36 cellular contexts compared by ENCODE assay signal in the genomic region with DNA sequence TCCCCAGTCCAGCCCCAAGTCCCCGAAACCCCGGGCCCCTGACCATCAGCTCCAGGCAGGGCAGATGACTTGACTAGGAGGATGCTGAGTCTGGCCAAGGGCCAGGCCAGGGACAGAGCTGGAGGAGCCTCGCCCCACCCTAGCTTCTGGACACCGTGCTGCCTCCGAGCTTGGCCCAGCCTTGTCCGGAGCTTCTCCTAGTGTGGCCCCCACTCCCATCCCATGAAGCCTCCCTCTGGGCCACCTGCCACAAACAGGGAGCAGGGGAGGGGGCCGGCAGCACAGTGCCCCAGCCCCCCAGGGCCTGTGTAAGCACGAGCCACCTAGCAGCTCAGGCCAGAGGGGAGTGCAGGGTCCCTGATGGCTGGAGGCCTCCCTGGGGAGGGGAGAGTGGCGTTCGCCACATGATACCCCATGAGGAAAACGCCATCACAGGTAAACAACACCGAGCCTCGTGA. TPM values are rescaled to one million over a fixed set of nuclear protein-coding genes. Genes with fewer than 3 reads are reported as not detected.
"Had no signal": no experiment of that assay in that cellular context is flagged by ENCODE, and none has a peak within 500 bp of the region (broad histone marks: within the 10 kb centered on the region; RNA-seq: fewer than 3 reads in every experiment).

No MANE protein-coding gene starts in this region.

- H3K4me3 ChIP-seq: Peyer's patch had no signal

- H3K9me3 Mint-ChIP-seq: activated CD4-positive, alpha-beta memory T cell treated with anti-CD3 and anti-CD28 coated beads, Interleukin-2, amount 10 ng/mL, durations not matched to agents 7 days and 5 days; activated naive CD8-positive, alpha-beta T cell treated with anti-CD3 and anti-CD28 coated beads for 36 hours; T-cell had no signal

- ATAC-seq: activated CD8-positive, alpha-beta memory T cell treated with anti-CD3 and anti-CD28 coated beads, Interleukin-2, amount 10 ng/mL, durations not matched to agents 7 days and 5 days; activated T-helper 17 cell treated with anti-CD3 and anti-CD28 coated beads, Interleukin-2, amount 50 U/mL, for 72 hours; PC-3; T-cell; T-helper 17 cell had no signal

- H3K9me3 ChIP-seq: Peyer's patch had no signal

- H3K36me3 Mint-ChIP-seq: activated CD8-positive, alpha-beta memory T cell treated with anti-CD3 and anti-CD28 coated beads, Interleukin-2, amount 10 ng/mL, durations not matched to agents 7 days and 5 days; activated naive CD8-positive, alpha-beta T cell treated with anti-CD3 and anti-CD28 coated beads for 36 hours; T-cell had no signal

- DNase-seq: activated CD4-positive, alpha-beta memory T cell treated with anti-CD3 and anti-CD28 coated beads, Interleukin-2, amount 10 ng/mL, durations not matched to agents 7 days and 5 days; activated CD4-positive, alpha-beta T cell treated with anti-CD3 and anti-CD28 coated beads for 1 hour; activated CD4-positive, alpha-beta T cell treated with anti-CD3 and anti-CD28 coated beads for 48 hours; activated CD4-positive, CD25-positive, alpha-beta regulatory T cell; activated CD8-positive, alpha-beta memory T cell treated with anti-CD3 and anti-CD28 coated beads for 24 hours; activated CD8-positive, alpha-beta memory T cell treated with anti-CD3 and anti-CD28 coated beads, Interleukin-2, amount 10 ng/mL, durations not matched to agents 7 days and 5 days; activated CD8-positive, alpha-beta memory T cell treated with anti-CD3 and anti-CD28 coated beads, Interleukin-2, amount 50 U/mL, for 48 hours; activated effector memory CD4-positive, alpha-beta T cell treated with anti-CD3 and anti-CD28 coated beads, Interleukin-2, amount 50 U/mL, for 16 hours; activated naive CD4-positive, alpha-beta T cell; activated naive CD4-positive, alpha-beta T cell treated with anti-CD3 and anti-CD28 coated beads, Interleukin-2, amount 50 U/mL, for 16 hours; activated naive CD8-positive, alpha-beta T cell treated with anti-CD3 and anti-CD28 coated beads for 36 hours; activated T-cell treated with anti-CD3 and anti-CD28 coated beads, Interleukin-2, amount 50 U/mL, for 48 hours; amniotic stem cell; brain microvascular endothelial cell; MM.1S; MV-4-11; NCI-H1092; NCI-H1436 treated with DMSO at 0.1 percent for 48 hours; NCI-H1694 treated with DMSO at 0.1 percent for 48 hours; NCI-H2029; NCI-H345; NCI-H526; NCI-H748 treated with DMSO at 0.1 percent for 48 hours; NK-92 treated with Interleukin-12 subunit alpha and Interleukin-12 subunit beta, amount 100 ng/mL, for 24 hours; PC-3; Peyer's patch; RPMI8226; T-cell; T-helper 17 cell; T-helper 9 cell; WERI-Rb-1 had no signal

- H3K4me2 ChIP-seq: KMS-11 had no signal

- H3K4me1 Mint-ChIP-seq: activated CD8-positive, alpha-beta memory T cell treated with anti-CD3 and anti-CD28 coated beads, Interleukin-2, amount 10 ng/mL, durations not matched to agents 7 days and 5 days had no signal

- H3K36me3 ChIP-seq: brain microvascular endothelial cell, Peyer's patch had no signal

- H3K27ac ChIP-seq: brain microvascular endothelial cell, KMS-11, Peyer's patch, WERI-Rb-1 had no signal

- H3K9ac ChIP-seq: KMS-11 had no signal

- H3K4me3 Mint-ChIP-seq: activated CD4-positive, alpha-beta memory T cell treated with anti-CD3 and anti-CD28 coated beads, Interleukin-2, amount 10 ng/mL, durations not matched to agents 7 days and 5 days; activated CD8-positive, alpha-beta memory T cell treated with anti-CD3 and anti-CD28 coated beads, Interleukin-2, amount 10 ng/mL, durations not matched to agents 7 days and 5 days; activated naive CD8-positive, alpha-beta T cell treated with anti-CD3 and anti-CD28 coated beads for 36 hours; activated T-helper 17 cell treated with anti-CD3 and anti-CD28 coated beads, Interleukin-2, amount 50 U/mL, for 72 hours; T-cell; T-helper 17 cell had no signal

- H3K27ac Mint-ChIP-seq: activated CD4-positive, alpha-beta memory T cell treated with anti-CD3 and anti-CD28 coated beads, Interleukin-2, amount 10 ng/mL, durations not matched to agents 7 days and 5 days; activated CD8-positive, alpha-beta memory T cell treated with anti-CD3 and anti-CD28 coated beads, Interleukin-2, amount 10 ng/mL, durations not matched to agents 7 days and 5 days; activated naive CD8-positive, alpha-beta T cell treated with anti-CD3 and anti-CD28 coated beads for 36 hours; activated T-helper 17 cell treated with anti-CD3 and anti-CD28 coated beads, Interleukin-2, amount 50 U/mL, for 72 hours; T-cell; T-helper 17 cell had no signal

RNA-seq across cellular contexts. Expression of a gene that starts 21.1 kb away (rescaled TPM):
- total RNA-seq: activated CD4-positive, alpha-beta memory T cell treated with anti-CD3 and anti-CD28 coated beads, Interleukin-2, amount 10 ng/mL, durations not matched to agents 7 days and 5 days; aorta; LHCN-M2; PC-3; Peyer's patch; T-helper 17 cell had no signal
- polyA plus RNA-seq: aorta had no signal

RNA-seq across cellular contexts. Expression of a gene that starts 54.0 kb away (rescaled TPM):
- total RNA-seq: activated CD4-positive, alpha-beta memory T cell treated with anti-CD3 and anti-CD28 coated beads, Interleukin-2, amount 10 ng/mL, durations not matched to agents 7 days and 5 days; activated CD8-positive, alpha-beta memory T cell treated with anti-CD3 and anti-CD28 coated beads, Interleukin-2, amount 10 ng/mL, durations not matched to agents 7 days and 5 days; activated naive CD8-positive, alpha-beta T cell treated with anti-CD3 and anti-CD28 coated beads for 36 hours; activated T-helper 17 cell treated with anti-CD3 and anti-CD28 coated beads, Interleukin-2, amount 50 U/mL, for 72 hours; aorta; LHCN-M2; NCI-H460; Peyer's patch; T-cell; T-helper 17 cell had no signal
- polyA plus RNA-seq: aorta had no signal
